ENCODE assay signal across 13 cellular contexts in the genomic region with DNA sequence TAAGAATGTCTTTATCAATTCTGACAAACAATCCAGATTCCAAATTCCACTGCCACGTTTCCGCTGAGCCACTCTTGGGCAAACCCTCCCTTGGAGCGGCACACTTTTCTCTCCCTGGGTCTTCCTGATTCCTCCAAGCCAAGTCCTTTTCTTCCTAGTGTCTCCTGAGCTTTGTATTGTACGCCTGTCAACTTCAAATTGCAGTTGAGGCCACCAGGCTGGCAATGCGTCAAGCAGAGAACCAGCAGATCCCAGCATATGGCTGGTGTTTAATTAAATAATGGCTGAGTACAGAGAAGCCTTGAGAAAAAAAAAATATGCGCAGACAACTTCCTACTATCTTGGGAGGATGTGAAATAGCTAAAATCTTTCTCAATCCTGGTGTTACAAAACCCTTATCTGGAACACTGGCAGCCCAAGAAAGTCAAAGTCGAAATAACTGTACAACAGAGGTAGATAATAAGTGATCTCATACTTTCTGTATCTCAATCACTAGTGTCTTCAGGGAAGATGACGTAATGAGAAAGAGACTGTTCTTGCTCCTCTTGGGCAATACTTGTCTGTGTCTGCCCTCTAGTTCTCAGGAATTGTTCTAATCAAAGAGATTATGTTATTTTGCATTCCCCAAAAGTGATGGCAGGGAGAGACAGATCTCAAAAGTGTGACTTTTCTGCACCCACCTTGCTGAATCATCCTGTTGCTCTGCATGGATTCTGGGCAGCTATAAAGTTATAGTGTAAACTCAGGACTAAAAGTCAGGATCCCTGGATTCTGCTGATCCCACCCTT. TPM values are rescaled to one million over a fixed set of nuclear protein-coding genes. Genes with fewer than 3 reads are reported as not detected.
A peak's percentile ranks its signal among the peaks of the same experiment; 100 is the strongest.
DNase-seq lines count a peak whose midpoint lies in the region; ATAC-seq, FAIRE-seq and TF ChIP-seq lines count a peak whose summit lies in the region.
"Had no signal": no experiment of that assay in that cellular context is flagged by ENCODE, and none has a peak within 500 bp of the region (broad histone marks: within the 10 kb centered on the region; RNA-seq: fewer than 3 reads in every experiment).

No MANE protein-coding gene starts in this region.

- H3K4me3 ChIP-seq in Jurkat, Clone E6-1 (ENCODE audit: low read length) = no peak overlapping the region
- H3K4me3 ChIP-seq in astrocyte (ENCODE audit: insufficient read depth, low read depth, low read length) (no peak overlapping the region), left lung (no peak overlapping the region)
- H3K4me3 ChIP-seq: BLaER1, spleen had no signal

- H3K9ac ChIP-seq in astrocyte (ENCODE audit: low read length) = no peak overlapping the region
- H3K9ac ChIP-seq: BLaER1 had no signal

- no peaks in the 10 kb centered on the region for H3K4me1 ChIP-seq in astrocyte (ENCODE audit: insufficient read depth, low read length)
- peaks cover 5 to 7% of the 10 kb centered on the region in 2 donors for H3K4me1 ChIP-seq in left lung
- H3K4me1 ChIP-seq: BLaER1 had no signal

- intact Hi-C loops in left lung (cut with DNase I) = no loop called here

- DNase-seq in A172 (ENCODE audit: low spot score) = peak; percentile 18
- DNase-seq in Jurkat, Clone E6-1 (ENCODE audit: low read depth, low spot score) = peak; percentile 5
- peak; percentile 49 for DNase-seq in astrocyte (ENCODE audit: low read depth)
- DNase-seq in left lung = no peak
- DNase-seq in activated CD4-positive, CD25-positive, alpha-beta regulatory T cell (lab: John Stamatoyannopoulos, UW) = no peak
- DNase-seq: activated gamma-delta T cell treated with Interleukin-2 at 50 U/mL for 16 hours, head of caudate nucleus, spleen had no signal

- peak; percentile 60 for ATAC-seq in left lung
- ATAC-seq in HG03378 (IDR thresholded peaks at IDR 0.05; ENCODE audit: unreplicated experiment) = no peak
- ATAC-seq in activated CD4-positive, CD25-positive, alpha-beta regulatory T cell treated with anti-CD3 and anti-CD28 coated beads, Interleukin-2, amount 50 U/mL, for 24 hours = no peak
- no peak for ATAC-seq in GM19023 (IDR thresholded peaks at IDR 0.05; ENCODE audit: unreplicated experiment)

- H3K79me2 ChIP-seq in astrocyte (ENCODE audit: insufficient read depth, low read length) = no peaks in the 10 kb centered on the region

- no peak overlapping the region for H3K4me2 ChIP-seq in astrocyte (ENCODE audit: low read length)
- H3K4me2 ChIP-seq: BLaER1 had no signal

- no peaks in the 10 kb centered on the region for H3K9me3 Mint-ChIP-seq in astrocyte (ENCODE audit: unreplicated experiment)

- H3K27ac ChIP-seq in astrocyte (ENCODE audit: low read depth, low read length) = no peak overlapping the region
- no peak overlapping the region for H3K27ac ChIP-seq in left lung
- H3K27ac ChIP-seq: BLaER1 had no signal

- FAIRE-seq in astrocyte (lab: Jason Lieb, UNC) = no peak

- TF ChIP-seq CTCF in astrocyte (IDR thresholded peaks at IDR 0.05; ENCODE audit: insufficient read depth, low read depth, low read length) (no peak), left lung (IDR thresholded peaks at IDR 0.05) (no peak)

- no peaks in the 10 kb centered on the region for H3K36me3 ChIP-seq in astrocyte (ENCODE audit: insufficient read depth, low read length)
- H3K36me3 ChIP-seq in left lung = no peaks in the 10 kb centered on the region
- H3K36me3 ChIP-seq: BLaER1, spleen had no signal

- H3K9me3 ChIP-seq in astrocyte (ENCODE audit: insufficient read depth, low read depth, low read length) (no peaks in the 10 kb centered on the region), left lung (no peaks in the 10 kb centered on the region)
- H3K9me3 ChIP-seq: BLaER1, spleen had no signal

- no peaks in the 10 kb centered on the region for H3K4me1 Mint-ChIP-seq in astrocyte (ENCODE audit: low read depth, unreplicated experiment)

- H2AFZ ChIP-seq in astrocyte (ENCODE audit: low read depth, low read length) = no peak overlapping the region

- H3K36me3 Mint-ChIP-seq in astrocyte (ENCODE audit: low read depth, unreplicated experiment) = no peaks in the 10 kb centered on the region

- H4K20me1 ChIP-seq in astrocyte (ENCODE audit: insufficient read depth, low read length) = no peaks in the 10 kb centered on the region
- H4K20me1 ChIP-seq: BLaER1 had no signal

- H3K4me3 Mint-ChIP-seq in astrocyte (ENCODE audit: unreplicated experiment) = no peak overlapping the region

- no peak overlapping the region for H3K27ac Mint-ChIP-seq in astrocyte (ENCODE audit: unreplicated experiment)

- H3K27me3 Mint-ChIP-seq in astrocyte (ENCODE audit: low read depth, unreplicated experiment) = peaks cover 3% of the 10 kb centered on the region

- H3K27me3 ChIP-seq in astrocyte (ENCODE audit: insufficient read depth, low read length) (peaks cover 2% of the 10 kb centered on the region), left lung (no peaks in the 10 kb centered on the region)
- H3K27me3 ChIP-seq: BLaER1 had no signal

RNA-seq across cellular contexts. Expression of a gene that starts 15.0 kb away (rescaled TPM):
- total RNA-seq in A172 (2014; rRNA removed; shearing (Covaris generic)) = not detected in 2 replicates
- not detected for polyA plus RNA-seq in Jurkat, Clone E6-1 (2012; ENCODE audit: insufficient read depth, insufficient read length)
- total RNA-seq in astrocyte = not detected in 2 replicates
- total RNA-seq in left lung = not detected
- total RNA-seq: spleen, urinary bladder had no signal
- polyA plus RNA-seq: spleen, urinary bladder had no signal

Comparison
In these comparisons a context has a peak if more than half of its experiments do, and no peak if none do; other contexts are left out.
1. DNase-seq: peak in A172 (single experiment), Jurkat, Clone E6-1 (single experiment) and astrocyte (single experiment); none in left lung (0 of 2) and activated CD4-positive, CD25-positive, alpha-beta regulatory T cell (0 of 4).